9 cellular contexts compared by ENCODE assay signal in genomic region chr6:50128420-50129005, GRCh38.
A peak's percentile ranks its signal among the peaks of the same experiment; 100 is the strongest.
DNase-seq lines count a peak whose midpoint lies in the region; ATAC-seq, FAIRE-seq and TF ChIP-seq lines count a peak whose summit lies in the region.
"Had no signal": no experiment of that assay in that cellular context is flagged by ENCODE, and none has a peak within 500 bp of the region (broad histone marks: within the 10 kb centered on the region; RNA-seq: fewer than 3 reads in every experiment).

No MANE protein-coding gene starts in this region.

- H3K9me3 ChIP-seq in endothelial cell of umbilical vein (replicated peaks; ENCODE audit: control insufficient read depth, insufficient read depth, low read length), result no peaks in the 10 kb centered on the region
- H3K9me3 ChIP-seq: SJSA1 had no signal

- no peaks in the 10 kb centered on the region for H3K4me1 ChIP-seq in endothelial cell of umbilical vein (ENCODE audit: control insufficient read depth, extremely low read depth, insufficient read depth, low read length)
- H3K4me1 ChIP-seq: SJSA1 had no signal

- H3K27ac ChIP-seq in endothelial cell of umbilical vein (ENCODE audit: insufficient read depth, low read depth, low read length), result no peak overlapping the region
- H3K27ac ChIP-seq: SJSA1 had no signal

- no peak overlapping the region for H3K4me3 ChIP-seq in endothelial cell of umbilical vein (replicated peaks in 1 of 3; ENCODE audit: insufficient read depth in 1 of 3, low read depth in 1 of 3, low read length in 3 of 3)
- H3K4me3 ChIP-seq: SJSA1 had no signal

- FAIRE-seq in endothelial cell of umbilical vein (lab: Jason Lieb, UNC), result no peak

- no peaks in the 10 kb centered on the region for H3K27me3 ChIP-seq in endothelial cell of umbilical vein (ENCODE audit: control insufficient read depth in 2 of 2, insufficient read depth in 2 of 2, low read length in 2 of 2)

- no peak for TF ChIP-seq CTCF in endothelial cell of umbilical vein (IDR thresholded peaks at IDR 0.05; ENCODE audit: extremely low read depth in 1 of 2, insufficient read depth in 1 of 2, low read depth in 1 of 2, low read length in 2 of 2)

- no peak overlapping the region for H3K9ac ChIP-seq in endothelial cell of umbilical vein (replicated peaks; ENCODE audit: extremely low read depth, insufficient read depth, low read length)

- no TSS peak for BruUV-seq in endothelial cell of umbilical vein (replicated peaks; lab: Mats Ljungman, UMichigan)

- CTCF ChIA-PET in endothelial cell of umbilical vein (lab: Charles Lee), result interaction anchor here (0.6 to 1.4 kb wide), 24 partner anchors 9 to 1922 kb away, joined by 3 to 19 read pairs (median 3); no protein-coding TSS in a partner anchor

- POLR2A ChIA-PET in endothelial cell of umbilical vein (lab: Charles Lee), result no interaction called here

- H3K9me1 ChIP-seq in endothelial cell of umbilical vein (replicated peaks; ENCODE audit: control insufficient read depth, extremely low read depth, insufficient read depth, low read length), result no peaks in the 10 kb centered on the region

- ATAC-seq in GM21825 (IDR thresholded peaks at IDR 0.05; ENCODE audit: unreplicated experiment), result no peak

- no peaks in the 10 kb centered on the region for H4K20me1 ChIP-seq in endothelial cell of umbilical vein (replicated peaks; ENCODE audit: control insufficient read depth, extremely low read depth, insufficient read depth, low read length)

- dilution Hi-C loops in endothelial cell of umbilical vein (cut with MboI; ENCODE audit: extremely low pct_ligation_motif_present, low sequenced_read_pairs), result no loop called here

- H3K36me3 ChIP-seq in endothelial cell of umbilical vein (ENCODE audit: control insufficient read depth in 2 of 2, extremely low read depth in 1 of 2, insufficient read depth in 2 of 2, low read length in 2 of 2), result no peaks in the 10 kb centered on the region
- H3K36me3 ChIP-seq: SJSA1 had no signal

- H3K79me2 ChIP-seq in endothelial cell of umbilical vein (ENCODE audit: control insufficient read depth, insufficient read depth, low read length), result no peaks in the 10 kb centered on the region

- H3K4me2 ChIP-seq in endothelial cell of umbilical vein (ENCODE audit: insufficient read depth, low read length), result no peak overlapping the region

- no peak overlapping the region for H2AFZ ChIP-seq in endothelial cell of umbilical vein (ENCODE audit: low read depth, low read length)

- intact Hi-C loops in endothelial cell of umbilical vein (cut with micrococcal nuclease), result loop anchor here (1.0 to 5.0 kb wide), 3 partner anchors 474 to 1829 kb away; no protein-coding TSS in a partner anchor

- TF ChIP-seq POLR2A in endothelial cell of umbilical vein (IDR thresholded peaks at IDR 0.05; ENCODE audit: low read depth, low read length), result no peak

- DNase-seq in NCI-H345 treated with DMSO at 0.1 percent for 48 hours (lab: John Stamatoyannopoulos, UW; ENCODE audit: unreplicated experiment), result peak; percentile 49
- DNase-seq in NCI-H345 (lab: John Stamatoyannopoulos, UW), result no peak
- peak; percentile 49 for DNase-seq in NCI-H69 (lab: John Stamatoyannopoulos, UW)
- DNase-seq in endothelial cell of umbilical vein (ENCODE audit: low read depth, low spot score), result peak; percentile 14
- DNase-seq in superior temporal gyrus (ENCODE audit: extremely low spot score), result peak; percentile 68
- no peak for DNase-seq in retina
- no peak for DNase-seq in COLO668 (lab: John Stamatoyannopoulos, UW; ENCODE audit: unreplicated experiment)

TF ChIP-seq in endothelial cell of umbilical vein, 7 proteins besides CTCF, POLR2A, EP300 and RAD21:
- TF ChIP-seq MYC (IDR thresholded peaks at IDR 0.05; ENCODE audit: low read depth, low read length) (no peak), POLR2AphosphoS5 (IDR thresholded peaks at IDR 0.05; ENCODE audit: insufficient read depth, low read depth, low read length) (no peak)

Comparison
In these comparisons a context has a peak if more than half of its experiments do, and no peak if none do; other contexts are left out.
1. DNase-seq: peak in NCI-H345 treated with DMSO at 0.1 percent for 48 hours (single experiment), NCI-H69 (single experiment), endothelial cell of umbilical vein (single experiment) and superior temporal gyrus (single experiment); none in NCI-H345 (single experiment), retina (single experiment) and COLO668 (single experiment).